Comparison of ENCODE assay signal across 16 cellular contexts in genomic region chr13:103795892-103796478, GRCh38.
DNase-seq lines count a peak whose midpoint lies in the region; ATAC-seq and TF ChIP-seq lines count a peak whose summit lies in the region.
"Had no signal": no experiment of that assay in that cellular context is flagged by ENCODE, and none has a peak within 500 bp of the region (broad histone marks: within the 10 kb centered on the region; RNA-seq: fewer than 3 reads in every experiment).

No MANE protein-coding gene starts in this region.

- H3K36me3 ChIP-seq in PC-9 (ENCODE audit: low read depth) = no peaks in the 10 kb centered on the region
- H3K36me3 ChIP-seq: BLaER1 treated with 17β-estradiol and CSF1 and Interleukin-3, amounts not matched to agents 10 nM and 100 nM had no signal

- TF ChIP-seq CTCF in PC-9 (conservative IDR thresholded peaks at IDR 0.05) = no peak

- CTCF ChIA-PET in PC-9 (lab: Charles Lee) = no interaction called here

- no peak overlapping the region for H3K4me2 ChIP-seq in PC-9
- H3K4me2 ChIP-seq: A549; BLaER1 treated with 17β-estradiol and CSF1 and Interleukin-3, amounts not matched to agents 10 nM and 100 nM had no signal

- intact Hi-C loops in PC-9 (cut with micrococcal nuclease; ENCODE audit: unreplicated experiment) = no loop called here

- H3K27me3 ChIP-seq in PC-9 (ENCODE audit: insufficient read depth, low read depth) = no peaks in the 10 kb centered on the region
- H3K27me3 ChIP-seq: BLaER1 treated with 17β-estradiol and CSF1 and Interleukin-3, amounts not matched to agents 10 nM and 100 nM had no signal

- ATAC-seq in SK-N-SH treated with all-trans-retinoic acid at 6 μM for 48 hours (peak; percentile 76), HG03457 (IDR thresholded peaks at IDR 0.05; ENCODE audit: unreplicated experiment) (no peak)
- ATAC-seq: A549; CD8-positive, alpha-beta T cell had no signal

- H3K9me3 ChIP-seq in PC-9 (ENCODE audit: insufficient read depth, low read depth) = no peaks in the 10 kb centered on the region; the same call in 1 of the 2 replicates
- H3K9me3 ChIP-seq: A549, Caco-2 had no signal

- BruUV-seq in PC-9 (replicated peaks; lab: Mats Ljungman, UMichigan) = no TSS peak

- DNase-seq in NCI-H2171 treated with DMSO at 0.1 percent for 48 hours (lab: John Stamatoyannopoulos, UW) (peak; percentile 7), NCI-H2171 (lab: John Stamatoyannopoulos, UW) (no peak), PC-9 (no peak)
- DNase-seq: AML-193; Caco-2; Calu3; CD4-positive, alpha-beta T cell; CD8-positive, alpha-beta T cell; DMS79 treated with DMSO at 0.1 percent for 48 hours; GF-D8 had no signal

- H4K20me1 ChIP-seq in PC-9 (ENCODE audit: insufficient read depth) = no peaks in the 10 kb centered on the region
- H4K20me1 ChIP-seq: BLaER1 treated with 17β-estradiol and CSF1 and Interleukin-3, amounts not matched to agents 10 nM and 100 nM had no signal

- no peaks in the 10 kb centered on the region for H3K4me1 ChIP-seq in PC-9 (replicated peaks; ENCODE audit: insufficient read depth)
- H3K4me1 ChIP-seq: A549; BLaER1 treated with 17β-estradiol and CSF1 and Interleukin-3, amounts not matched to agents 10 nM and 100 nM; Caco-2 had no signal

- POLR2A ChIA-PET in PC-9 (lab: Charles Lee; ENCODE audit: unreplicated experiment) = no interaction called here

- H3K79me2 ChIP-seq in PC-9 (ENCODE audit: low read depth) = no peaks in the 10 kb centered on the region

- no peaks in the 10 kb centered on the region for H3K9me2 ChIP-seq in PC-9 (ENCODE audit: insufficient read depth)

- H2AFZ ChIP-seq in PC-9 = 0 out of 2 replicates have a peak overlapping the region, but pooled peaks have one; percentile 6

- H3K4me3 ChIP-seq in PC-9 = no peak overlapping the region
- H3K4me3 ChIP-seq: A549; BLaER1 treated with 17β-estradiol and CSF1 and Interleukin-3, amounts not matched to agents 10 nM and 100 nM had no signal

- no peaks in the 10 kb centered on the region for H3F3A ChIP-seq in PC-9 (ENCODE audit: insufficient read depth, low read depth)

- no peak overlapping the region for H3K27ac ChIP-seq in PC-9
- H3K27ac ChIP-seq: 22Rv1; A549; BLaER1 treated with 17β-estradiol and CSF1 and Interleukin-3, amounts not matched to agents 10 nM and 100 nM; C4-2B had no signal

TF ChIP-seq in SK-N-SH treated with all-trans-retinoic acid at 6 μM for 48 hours, 23 proteins besides CTCF, POLR2A, EP300 and RAD21:
- TF ChIP-seq OSR1 (CRISPR knock-in tag; IDR thresholded peaks at IDR 0.05) (no peak), TCF4 (CRISPR knock-in tag; IDR thresholded peaks at IDR 0.05; ENCODE audit: borderline replicate concordance) (peak; percentile 51; the same call in 1 of the 2 replicates)
